Comparison of ENCODE assay signal across 9 cellular contexts in genomic region chr15:72237286-72238224, GRCh38. TPM values are rescaled to one million over a fixed set of nuclear protein-coding genes. Genes with fewer than 3 reads are reported as not detected.
A peak's percentile ranks its signal among the peaks of the same experiment; 100 is the strongest.
DNase-seq lines count a peak whose midpoint lies in the region; ATAC-seq and TF ChIP-seq lines count a peak whose summit lies in the region.
"Had no signal": no experiment of that assay in that cellular context is flagged by ENCODE, and none has a peak within 500 bp of the region (broad histone marks: within the 10 kb centered on the region; RNA-seq: fewer than 3 reads in every experiment).

No MANE protein-coding gene starts in this region.

- H3K4me3 Mint-ChIP-seq in Calu3 (ENCODE audit: low read depth, unreplicated experiment) (peak overlapping the region; percentile 65), neural crest cell (no peak overlapping the region)
- H3K4me3 Mint-ChIP-seq: activated B cell treated with CpG ODN at 0.5 μM for 24 hours had no signal

- H3K27ac ChIP-seq in KMS-11 (peak overlapping the region; percentile 81), upper lobe of left lung (peak overlapping the region; percentile 17 to 83 (median 45))

- H3K9ac ChIP-seq in KMS-11: peak overlapping the region; percentile 72

- H3K27ac Mint-ChIP-seq in Calu3 (ENCODE audit: unreplicated experiment) (peak overlapping the region; percentile 97), neural crest cell (ENCODE audit: unreplicated experiment) (peak overlapping the region; percentile 87)
- H3K27ac Mint-ChIP-seq: activated B cell treated with CpG ODN at 0.5 μM for 24 hours had no signal

- no TSS peak for BruUV-seq in Calu3 (replicated peaks; lab: Mats Ljungman, UMichigan)

- H3K9me3 Mint-ChIP-seq in Calu3 (ENCODE audit: low read depth, unreplicated experiment): no peaks in the 10 kb centered on the region
- H3K9me3 Mint-ChIP-seq in neural crest cell: no peaks in the 10 kb centered on the region
- H3K9me3 Mint-ChIP-seq: activated B cell treated with CpG ODN at 0.5 μM for 24 hours had no signal

- TF ChIP-seq EP300 in upper lobe of left lung (IDR thresholded peaks at IDR 0.05): peak in 1 of 4 donors; percentile 55

- CTCF ChIA-PET in Calu3 (lab: Charles Lee): interaction anchor here (1.6 kb wide), 1 partner anchor 11 kb away, joined by 10 read pairs; no protein-coding TSS in a partner anchor

- peaks cover 30% of the 10 kb centered on the region for H3K4me1 ChIP-seq in KMS-11 (ENCODE audit: low read depth, poor library complexity, severe bottlenecking)
- peaks cover 4 to 18% (median 11%) of the 10 kb centered on the region in 4 donors for H3K4me1 ChIP-seq in upper lobe of left lung

- H3K27me3 Mint-ChIP-seq in Calu3 (ENCODE audit: unreplicated experiment) (no peaks in the 10 kb centered on the region), neural crest cell (ENCODE audit: low read depth) (no peaks in the 10 kb centered on the region)
- H3K27me3 Mint-ChIP-seq: activated B cell treated with CpG ODN at 0.5 μM for 24 hours had no signal

- H3K9me3 ChIP-seq in upper lobe of left lung: no peaks in the 10 kb centered on the region

- H3K36me3 ChIP-seq in KMS-11 (ENCODE audit: insufficient read depth) (no peaks in the 10 kb centered on the region), upper lobe of left lung (peaks cover 3 to 35% (median 19%) of the 10 kb centered on the region in 4 donors)

- H4K20me1 ChIP-seq in KMS-11 (ENCODE audit: insufficient read depth): no peaks in the 10 kb centered on the region

- H3K36me3 Mint-ChIP-seq in Calu3 (ENCODE audit: insufficient read depth, unreplicated experiment) (peaks cover 43% of the 10 kb centered on the region), neural crest cell (ENCODE audit: low read depth) (peaks cover 5% of the 10 kb centered on the region)

- 59 to 66% methylated on average over 4 of the region's 4 CpGs for WGBS in upper lobe of left lung, 2 donors

- H3K4me2 ChIP-seq in KMS-11: peak overlapping the region; percentile 92

- intact Hi-C loops in Calu3 (cut with micrococcal nuclease; ENCODE audit: unreplicated experiment): no loop called here

- H2AFZ ChIP-seq in KMS-11 (ENCODE audit: low read depth): peak overlapping the region; percentile 9

- peak; percentile 91 for DNase-seq in Calu3
- DNase-seq in activated CD4-positive, alpha-beta T cell treated with anti-CD3 and anti-CD28 coated beads for 24 hours (ENCODE audit: low read depth in 2 of 2): peak; percentile 58 to 69
- DNase-seq in dermis blood vessel endothelial cell: peak; percentile 87
- no peak for DNase-seq in neural crest cell (ENCODE audit: low read depth, low spot score)
- DNase-seq in upper lobe of left lung: peak in 1 of 2 donors; percentile 80
- DNase-seq in NCI-H82 (lab: John Stamatoyannopoulos, UW): no peak
- DNase-seq: activated B cell treated with CpG ODN at 0.5 μM for 24 hours had no signal

- ATAC-seq in GM21576 (IDR thresholded peaks at IDR 0.05; ENCODE audit: unreplicated experiment) (peak; percentile 55), upper lobe of left lung (ENCODE audit: low FRiP score in 2 of 2) (peak; percentile 81 to 98)

- no peak overlapping the region for H3K4me3 ChIP-seq in KMS-11 (IDR thresholded peaks at IDR 0.05; ENCODE audit: insufficient read depth, low read depth, low read length)
- peak overlapping the region in 1 of 4 donors; percentile 11 for H3K4me3 ChIP-seq in upper lobe of left lung

- peaks cover 38% of the 10 kb centered on the region for H3K4me1 Mint-ChIP-seq in Calu3 (ENCODE audit: low read depth, unreplicated experiment)
- peaks cover 2% of the 10 kb centered on the region for H3K4me1 Mint-ChIP-seq in neural crest cell

- no peak for TF ChIP-seq CTCF in Calu3 (IDR thresholded peaks at IDR 0.05; ENCODE audit: unreplicated experiment)
- no peak for TF ChIP-seq CTCF in KMS-11 (conservative IDR thresholded peaks at IDR 0.05; ENCODE audit: low read depth, low read length)
- TF ChIP-seq CTCF in neural crest cell (conservative IDR thresholded peaks at IDR 0.05): no peak
- TF ChIP-seq CTCF in upper lobe of left lung (IDR thresholded peaks at IDR 0.05): no peak

- TF ChIP-seq POLR2A in upper lobe of left lung (IDR thresholded peaks at IDR 0.05): no peak

- 0 out of 2 replicates have a peak, but pooled peaks cover 5% of the 10 kb centered on the region for H3K79me2 ChIP-seq in KMS-11 (ENCODE audit: insufficient read depth, low read depth)

- H3K27me3 ChIP-seq in KMS-11 (ENCODE audit: insufficient read depth, low read depth) (no peaks in the 10 kb centered on the region), upper lobe of left lung (no peaks in the 10 kb centered on the region)

RNA-seq across cellular contexts. Expression of gene PKM, which starts 6.6 kb away (rescaled TPM):
- total RNA-seq in Calu3 (2022) (1,874 and 1,922 TPM in 2 replicates), dermis blood vessel endothelial cell (714 and 1,526 TPM in 2 replicates), neural crest cell (905 and 917 TPM in 2 replicates), upper lobe of left lung (100 to 1,000 TPM; 278 to 569 (median 393) TPM)

RNA-seq across cellular contexts. Expression of gene PARP6, which starts 34.8 kb away (rescaled TPM):
- total RNA-seq in Calu3 (2022) (110 and 125 TPM in 2 replicates), dermis blood vessel endothelial cell (11.4 and 15.7 TPM in 2 replicates), neural crest cell (83.2 and 88.9 TPM in 2 replicates), upper lobe of left lung (100 to 1,000 TPM in 1 of 6 donors, 10 to 100 TPM in 5; 54.9 to 140 (median 71.4) TPM)

RNA-seq across cellular contexts. Expression of gene GRAMD2A, which starts 40.0 kb away (rescaled TPM):
- total RNA-seq in Calu3 (2022): 0.95 and 2.2 TPM in 2 replicates
- 0.14 and 0.17 TPM in 2 replicates for total RNA-seq in dermis blood vessel endothelial cell
- total RNA-seq in neural crest cell: 0.35 and 0.48 TPM in 2 replicates
- 10 to 100 TPM; 26.7 to 52.4 (median 32.9) TPM for total RNA-seq in upper lobe of left lung
- total RNA-seq: activated B cell treated with CpG ODN at 0.5 μM for 24 hours had no signal

Comparison
In these comparisons a context has a peak if more than half of its experiments do, and no peak if none do; other contexts are left out.
1. DNase-seq: peak in Calu3 (single experiment), activated CD4-positive, alpha-beta T cell treated with anti-CD3 and anti-CD28 coated beads for 24 hours (2 of 2) and dermis blood vessel endothelial cell (single experiment); none in neural crest cell (single experiment) and NCI-H82 (single experiment).